14 cellular contexts compared by ENCODE assay signal in the genomic region with DNA sequence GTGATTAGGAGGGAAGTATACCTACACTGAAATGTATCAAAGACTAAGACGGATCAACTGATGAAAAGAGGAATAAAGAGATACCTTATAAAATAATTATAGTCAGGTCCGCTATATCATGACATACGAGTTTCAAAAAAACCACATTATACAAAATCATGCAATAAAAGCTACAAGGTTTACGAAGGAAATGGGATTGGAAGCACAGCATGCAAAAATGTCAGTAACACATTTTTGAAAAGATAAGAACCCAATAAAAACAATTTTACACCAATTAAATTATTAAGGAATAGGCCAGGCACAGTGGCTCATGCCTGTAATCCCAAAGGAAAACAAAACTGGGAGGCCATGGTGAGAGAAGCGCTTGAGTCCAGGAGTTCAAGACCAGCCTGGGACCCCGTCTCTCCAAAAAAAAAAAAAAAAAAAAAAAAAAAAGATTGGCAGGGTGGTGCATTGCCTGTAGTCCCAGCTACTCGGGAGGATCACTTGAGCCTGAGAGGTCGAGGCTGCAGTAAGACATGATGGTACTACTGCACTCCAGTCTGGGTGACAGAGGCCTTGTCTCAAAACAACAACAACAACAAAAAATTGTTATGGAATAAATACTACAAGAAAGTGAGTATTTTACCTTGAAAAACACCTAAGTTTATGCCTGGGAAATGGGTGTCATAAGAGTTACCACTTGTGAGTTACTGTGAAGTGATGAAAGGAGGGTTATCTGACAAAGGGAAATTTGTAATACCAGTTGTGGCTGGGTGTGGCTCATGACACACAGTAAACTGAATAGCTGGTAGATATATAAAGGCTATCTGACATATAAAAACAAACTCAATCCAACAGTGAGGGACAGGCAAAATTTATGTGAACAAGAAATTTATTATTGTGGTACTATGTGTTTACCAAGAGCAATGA. TPM values are rescaled to one million over a fixed set of nuclear protein-coding genes. Genes with fewer than 3 reads are reported as not detected.
DNase-seq lines count a peak whose midpoint lies in the region; ATAC-seq lines count a peak whose summit lies in the region.
"Had no signal": no experiment of that assay in that cellular context is flagged by ENCODE, and none has a peak within 500 bp of the region (broad histone marks: within the 10 kb centered on the region; RNA-seq: fewer than 3 reads in every experiment).

No MANE protein-coding gene starts in this region.

- no peak overlapping the region for H3K4me3 Mint-ChIP-seq in activated naive CD4-positive, alpha-beta T cell treated with anti-CD3 and anti-CD28 coated beads for 36 hours
- H3K4me3 Mint-ChIP-seq in stimulated activated naive CD8-positive, alpha-beta T cell treated with anti-CD3 and anti-CD28 coated beads, Interleukin-15, amount 100 ng/mL, for 72 hours: peak overlapping the region in 1 of 2 donors; percentile 5
- H3K4me3 Mint-ChIP-seq: stimulated activated memory B cell treated with anti-CD40 and anti-IgM and Interleukin-4, amounts not matched to agents 10 μg/mL and 1 μg/mL and 100 μg/mL, for 72 hours had no signal

- intact Hi-C loops in activated naive CD4-positive, alpha-beta T cell treated with anti-CD3 and anti-CD28 coated beads for 36 hours (cut with micrococcal nuclease): loop anchor here (2.0 to 5.0 kb wide), 3 partner anchors 14 to 41 kb away; no protein-coding TSS in a partner anchor

- peaks cover 10% of the 10 kb centered on the region for H3K36me3 Mint-ChIP-seq in activated naive CD4-positive, alpha-beta T cell treated with anti-CD3 and anti-CD28 coated beads for 36 hours (ENCODE audit: low read depth)
- H3K36me3 Mint-ChIP-seq: stimulated activated memory B cell treated with anti-CD40 and anti-IgM and Interleukin-4, amounts not matched to agents 10 μg/mL and 1 μg/mL and 100 μg/mL, for 72 hours had no signal

- peak overlapping the region; percentile 40 for H3K27ac ChIP-seq in epithelial cell of prostate

- peak; percentile 72 for ATAC-seq in stimulated activated naive CD8-positive, alpha-beta T cell treated with anti-CD3 and anti-CD28 coated beads, Interleukin-15, amount 100 ng/mL, for 72 hours
- no peak for ATAC-seq in GM21529 (IDR thresholded peaks at IDR 0.05; ENCODE audit: unreplicated experiment)
- ATAC-seq: stimulated activated memory B cell treated with anti-CD40 and anti-IgM and Interleukin-4, amounts not matched to agents 10 μg/mL and 1 μg/mL and 100 μg/mL, for 72 hours had no signal

- peaks cover 2% of the 10 kb centered on the region for H3K9me3 Mint-ChIP-seq in activated naive CD4-positive, alpha-beta T cell treated with anti-CD3 and anti-CD28 coated beads for 36 hours
- no peaks in the 10 kb centered on the region for H3K9me3 Mint-ChIP-seq in stimulated activated naive CD8-positive, alpha-beta T cell treated with anti-CD3 and anti-CD28 coated beads, Interleukin-15, amount 100 ng/mL, for 72 hours
- H3K9me3 Mint-ChIP-seq: stimulated activated memory B cell treated with anti-CD40 and anti-IgM and Interleukin-4, amounts not matched to agents 10 μg/mL and 1 μg/mL and 100 μg/mL, for 72 hours had no signal

- DNase-seq in activated naive CD4-positive, alpha-beta T cell treated with anti-CD3 and anti-CD28 coated beads for 36 hours: peak; percentile 42
- DNase-seq in activated naive CD4-positive, alpha-beta T cell (lab: John Stamatoyannopoulos, UW): no peak
- DNase-seq in SW480 (ENCODE audit: low spot score): peak; percentile 25
- peak; percentile 24 for DNase-seq in epithelial cell of prostate (ENCODE audit: low read depth, low spot score)
- DNase-seq in stimulated activated naive CD8-positive, alpha-beta T cell treated with anti-CD3 and anti-CD28 coated beads, Interleukin-15, amount 100 ng/mL, for 72 hours: no peak
- DNase-seq in ecto neural progenitor cell (ENCODE audit: low spot score): no peak
- DNase-seq in OCI-M2 (lab: John Stamatoyannopoulos, UW; ENCODE audit: unreplicated experiment): no peak
- DNase-seq: activated gamma-delta T cell; AML-193; NCI-H1048; RPMI8226; stimulated activated CD4-positive, alpha-beta T cell treated with anti-CD3 and anti-CD28 coated beads, Interleukin-2, amount 100 ng/mL, for 48 hours had no signal

- peak overlapping the region; percentile 70 for H3K27ac Mint-ChIP-seq in activated naive CD4-positive, alpha-beta T cell treated with anti-CD3 and anti-CD28 coated beads for 36 hours
- H3K27ac Mint-ChIP-seq in stimulated activated naive CD8-positive, alpha-beta T cell treated with anti-CD3 and anti-CD28 coated beads, Interleukin-15, amount 100 ng/mL, for 72 hours: no peak overlapping the region

- peaks cover 90% of the 10 kb centered on the region for H3K4me1 Mint-ChIP-seq in activated naive CD4-positive, alpha-beta T cell treated with anti-CD3 and anti-CD28 coated beads for 36 hours (ENCODE audit: low read depth)
- peaks cover 87% of the 10 kb centered on the region for H3K4me1 Mint-ChIP-seq in stimulated activated naive CD8-positive, alpha-beta T cell treated with anti-CD3 and anti-CD28 coated beads, Interleukin-15, amount 100 ng/mL, for 72 hours

- H3K27me3 Mint-ChIP-seq in activated naive CD4-positive, alpha-beta T cell treated with anti-CD3 and anti-CD28 coated beads for 36 hours (ENCODE audit: low read depth): no peaks in the 10 kb centered on the region
- H3K27me3 Mint-ChIP-seq in stimulated activated naive CD8-positive, alpha-beta T cell treated with anti-CD3 and anti-CD28 coated beads, Interleukin-15, amount 100 ng/mL, for 72 hours: no peaks in the 10 kb centered on the region
- H3K27me3 Mint-ChIP-seq: stimulated activated memory B cell treated with anti-CD40 and anti-IgM and Interleukin-4, amounts not matched to agents 10 μg/mL and 1 μg/mL and 100 μg/mL, for 72 hours had no signal

- CTCF ChIA-PET in activated naive CD4-positive, alpha-beta T cell treated with anti-CD3 and anti-CD28 coated beads for 36 hours (lab: Charles Lee): interaction anchor here (0.6 kb wide), 1 partner anchor 147 kb away, joined by 3 read pairs; no protein-coding TSS in a partner anchor

RNA-seq across cellular contexts. Expression of a gene that starts 45.2 kb away (rescaled TPM):
- total RNA-seq in activated naive CD4-positive, alpha-beta T cell treated with anti-CD3 and anti-CD28 coated beads for 36 hours: 10 to 100 TPM; 61.2 to 62.9 TPM

RNA-seq across cellular contexts. Expression of a gene that starts 51.3 kb away (rescaled TPM):
- total RNA-seq in activated naive CD4-positive, alpha-beta T cell treated with anti-CD3 and anti-CD28 coated beads for 36 hours: 10 to 100 TPM; 79.5 to 80.8 TPM

Comparison
In these comparisons a context has a peak if more than half of its experiments do, and no peak if none do; other contexts are left out.
1. DNase-seq: peak in activated naive CD4-positive, alpha-beta T cell treated with anti-CD3 and anti-CD28 coated beads for 36 hours (single experiment), SW480 (single experiment) and epithelial cell of prostate (single experiment); none in activated naive CD4-positive, alpha-beta T cell (0 of 4), stimulated activated naive CD8-positive, alpha-beta T cell treated with anti-CD3 and anti-CD28 coated beads, Interleukin-15, amount 100 ng/mL, for 72 hours (0 of 2), ecto neural progenitor cell (single experiment) and OCI-M2 (single experiment).